In the genomic region with DNA sequence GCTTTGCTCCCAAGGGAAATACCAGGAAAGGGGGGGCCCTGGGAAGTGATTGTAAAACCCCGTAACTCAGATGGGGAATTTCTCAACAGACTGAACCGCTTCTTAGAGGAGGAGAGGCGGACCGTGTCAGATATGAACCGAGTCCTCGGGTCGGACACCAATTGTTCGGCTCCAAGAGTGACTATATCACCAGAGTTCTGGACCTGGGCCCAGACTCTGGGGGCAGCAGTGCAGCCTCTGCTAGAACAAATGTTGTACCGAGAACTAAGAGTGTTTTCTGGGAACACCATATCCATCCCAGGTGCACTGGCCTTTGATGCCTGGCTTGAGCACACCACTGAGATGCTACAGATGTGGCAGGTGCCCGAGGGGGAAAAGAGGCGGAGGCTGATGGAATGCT, we compare ENCODE assay signal across 11 cellular contexts.
"Had no signal": no experiment of that assay in that cellular context is flagged by ENCODE, and none has a peak within 500 bp of the region (broad histone marks: within the 10 kb centered on the region; RNA-seq: fewer than 3 reads in every experiment).

No MANE protein-coding gene starts in this region.

- DNase-seq: activated CD4-positive, alpha-beta memory T cell treated with anti-CD3 and anti-CD28 coated beads for 36 hours; activated CD4-positive, alpha-beta T cell treated with anti-CD3 and anti-CD28 coated beads for 1 hour; activated naive CD4-positive, alpha-beta T cell treated with anti-CD3 and anti-CD28 coated beads for 36 hours; adrenal gland; colonic mucosa; effector CD4-positive, alpha-beta T cell; heart right ventricle; right cardiac atrium; small intestine; transverse colon had no signal

- H3K4me3 Mint-ChIP-seq: activated CD4-positive, alpha-beta memory T cell treated with anti-CD3 and anti-CD28 coated beads for 36 hours; activated naive CD4-positive, alpha-beta T cell treated with anti-CD3 and anti-CD28 coated beads for 36 hours; T-helper 2 cell treated with Interferon-gamma antibody and Interleukin-4, amounts not matched to agents 5 μg/mL and 100 μg/mL, for 36 hours had no signal

- H3K27ac ChIP-seq: adrenal gland, colonic mucosa, heart right ventricle, transverse colon had no signal

- H3K36me3 ChIP-seq: adrenal gland, colonic mucosa, heart right ventricle, transverse colon had no signal

- H3K36me3 Mint-ChIP-seq: activated CD4-positive, alpha-beta memory T cell treated with anti-CD3 and anti-CD28 coated beads for 36 hours had no signal

- H3K4me3 ChIP-seq: adrenal gland, colonic mucosa, heart right ventricle had no signal

- H3K9me3 Mint-ChIP-seq: activated CD4-positive, alpha-beta memory T cell treated with anti-CD3 and anti-CD28 coated beads for 36 hours; activated naive CD4-positive, alpha-beta T cell treated with anti-CD3 and anti-CD28 coated beads for 36 hours; T-helper 2 cell treated with Interferon-gamma antibody and Interleukin-4, amounts not matched to agents 5 μg/mL and 100 μg/mL, for 36 hours had no signal

- H3K27ac Mint-ChIP-seq: activated CD4-positive, alpha-beta memory T cell treated with anti-CD3 and anti-CD28 coated beads for 36 hours; activated naive CD4-positive, alpha-beta T cell treated with anti-CD3 and anti-CD28 coated beads for 36 hours; T-helper 2 cell treated with Interferon-gamma antibody and Interleukin-4, amounts not matched to agents 5 μg/mL and 100 μg/mL, for 36 hours had no signal

- H3K9me3 ChIP-seq: adrenal gland, colonic mucosa, heart right ventricle, transverse colon had no signal

- ATAC-seq: heart right ventricle, right cardiac atrium had no signal

- H3K4me1 ChIP-seq: adrenal gland, colonic mucosa had no signal

- H3K27me3 Mint-ChIP-seq: activated CD4-positive, alpha-beta memory T cell treated with anti-CD3 and anti-CD28 coated beads for 36 hours had no signal
